16 cellular contexts compared by ENCODE assay signal in genomic region chr19:1758231-1758577, GRCh38. TPM values are rescaled to one million over a fixed set of nuclear protein-coding genes. Genes with fewer than 3 reads are reported as not detected.
A peak's percentile ranks its signal among the peaks of the same experiment; 100 is the strongest.
DNase-seq lines count a peak whose midpoint lies in the region; ATAC-seq and TF ChIP-seq lines count a peak whose summit lies in the region.
"Had no signal": no experiment of that assay in that cellular context is flagged by ENCODE, and none has a peak within 500 bp of the region (broad histone marks: within the 10 kb centered on the region; RNA-seq: fewer than 3 reads in every experiment).

No MANE protein-coding gene starts in this region.

- H3K4me1 Mint-ChIP-seq in MCF 10A (ENCODE audit: insufficient read depth, unreplicated experiment) (peaks cover 11% of the 10 kb centered on the region), IgD-negative memory B cell (peaks cover 0 to 5% (median 5%) of the 10 kb centered on the region in 3 donors), memory B cell (peaks cover 9% of the 10 kb centered on the region)
- H3K4me1 Mint-ChIP-seq in stimulated activated naive B cell treated with anti-CD40 and anti-IgM and Interleukin-4, amounts not matched to agents 10 μg/mL and 1 μg/mL and 100 μg/mL, for 72 hours = peaks cover 11 to 40% of the 10 kb centered on the region in 2 donors

- H3K4me3 ChIP-seq in breast epithelium = no peak overlapping the region
- H3K4me3 ChIP-seq: PC-9 had no signal

- no peak for TF ChIP-seq POLR2A in breast epithelium (IDR thresholded peaks at IDR 0.05)

- no peaks in the 10 kb centered on the region for H3K36me3 Mint-ChIP-seq in MCF 10A (ENCODE audit: insufficient read depth, unreplicated experiment)
- H3K36me3 Mint-ChIP-seq in IgD-negative memory B cell = no peaks in the 10 kb centered on the region
- peaks cover 2% of the 10 kb centered on the region for H3K36me3 Mint-ChIP-seq in memory B cell
- peaks cover 2 to 4% of the 10 kb centered on the region in 2 donors for H3K36me3 Mint-ChIP-seq in stimulated activated naive B cell treated with anti-CD40 and anti-IgM and Interleukin-4, amounts not matched to agents 10 μg/mL and 1 μg/mL and 100 μg/mL, for 72 hours

- peaks cover 0 to 5% of the 10 kb centered on the region in 2 donors for H3K4me1 ChIP-seq in breast epithelium

- TF ChIP-seq CTCF in MCF 10A (IDR thresholded peaks at IDR 0.05; ENCODE audit: unreplicated experiment) (no peak), breast epithelium (IDR thresholded peaks at IDR 0.05) (no peak)

- intact Hi-C loops in MCF 10A (cut with micrococcal nuclease) (no loop called here), breast epithelium (cut with DNase I; ENCODE audit: low total_unique reads) (loop anchor here (10.0 kb wide), 1 partner anchor 83 kb away; no protein-coding TSS in a partner anchor)

- no peaks in the 10 kb centered on the region for H3K9me3 Mint-ChIP-seq in MCF 10A (ENCODE audit: unreplicated experiment)
- no peaks in the 10 kb centered on the region for H3K9me3 Mint-ChIP-seq in IgD-negative memory B cell
- H3K9me3 Mint-ChIP-seq in memory B cell = no peaks in the 10 kb centered on the region
- no peaks in the 10 kb centered on the region for H3K9me3 Mint-ChIP-seq in stimulated activated naive B cell treated with anti-CD40 and anti-IgM and Interleukin-4, amounts not matched to agents 10 μg/mL and 1 μg/mL and 100 μg/mL, for 72 hours

- H3K4me3 Mint-ChIP-seq in MCF 10A (ENCODE audit: unreplicated experiment) (no peak overlapping the region), IgD-negative memory B cell (peak overlapping the region in 2 of 4 donors; percentile 57 to 82), memory B cell (no peak overlapping the region)
- H3K4me3 Mint-ChIP-seq in stimulated activated naive B cell treated with anti-CD40 and anti-IgM and Interleukin-4, amounts not matched to agents 10 μg/mL and 1 μg/mL and 100 μg/mL, for 72 hours = peak overlapping the region in 1 of 2 donors; percentile 33

- POLR2A ChIA-PET in MCF 10A (lab: Yijun Ruan, JAX) = no interaction called here

- H3K27me3 ChIP-seq in breast epithelium = peaks cover 23 to 87% of the 10 kb centered on the region in 2 donors

- no peaks in the 10 kb centered on the region for H3K36me3 ChIP-seq in breast epithelium

- DNase-seq in MCF 10A (ENCODE audit: unreplicated experiment) (no peak), breast epithelium (ENCODE audit: low spot score in 2 of 2) (no peak), memory B cell (ENCODE audit: low spot score in 2 of 2) (no peak), occipital lobe (lab: John Stamatoyannopoulos, UW) (no peak), NCI-H1694 (lab: John Stamatoyannopoulos, UW) (no peak)
- no peak for DNase-seq in stimulated activated naive B cell treated with anti-CD40 and anti-IgM and Interleukin-4, amounts not matched to agents 10 μg/mL and 1 μg/mL and 100 μg/mL, for 72 hours
- no peak for DNase-seq in stimulated activated CD4-positive, alpha-beta T cell treated with anti-CD3 and anti-CD28 coated beads, Interleukin-12 subunit alpha, Interleukin-12 subunit beta, amount 100 ng/mL, for 4 hours
- DNase-seq: DMS79 treated with DMSO at 0.1 percent for 48 hours, MV-4-11, NCI-H187 treated with DMSO at 0.1 percent for 48 hours, NCI-H2227 treated with DMSO at 0.1 percent for 48 hours, NCI-H524 treated with DMSO at 0.1 percent for 48 hours, PC-9 had no signal

- no TSS peak for BruUV-seq in MCF 10A (replicated peaks; lab: Mats Ljungman, UMichigan)

- H3K27me3 Mint-ChIP-seq in MCF 10A (ENCODE audit: insufficient read depth, unreplicated experiment) = peaks cover 82% of the 10 kb centered on the region
- peaks cover 41% of the 10 kb centered on the region for H3K27me3 Mint-ChIP-seq in IgD-negative memory B cell
- peaks cover 28% of the 10 kb centered on the region for H3K27me3 Mint-ChIP-seq in memory B cell
- peaks cover 57 to 75% of the 10 kb centered on the region in 2 donors for H3K27me3 Mint-ChIP-seq in stimulated activated naive B cell treated with anti-CD40 and anti-IgM and Interleukin-4, amounts not matched to agents 10 μg/mL and 1 μg/mL and 100 μg/mL, for 72 hours

- peak overlapping the region; percentile 42 for H3K27ac Mint-ChIP-seq in MCF 10A (ENCODE audit: low read depth, unreplicated experiment)
- H3K27ac Mint-ChIP-seq in IgD-negative memory B cell = peak overlapping the region; percentile 67 to 71 (median 70)
- H3K27ac Mint-ChIP-seq in memory B cell = peak overlapping the region; percentile 77
- H3K27ac Mint-ChIP-seq in stimulated activated naive B cell treated with anti-CD40 and anti-IgM and Interleukin-4, amounts not matched to agents 10 μg/mL and 1 μg/mL and 100 μg/mL, for 72 hours = peak overlapping the region; percentile 68

- H3K27ac ChIP-seq in breast epithelium = no peak overlapping the region
- H3K27ac ChIP-seq: C4-2B, PC-9 had no signal

- ATAC-seq in memory B cell (ENCODE audit: low read depth) = no peak
- ATAC-seq in stimulated activated naive B cell treated with anti-CD40 and anti-IgM and Interleukin-4, amounts not matched to agents 10 μg/mL and 1 μg/mL and 100 μg/mL, for 72 hours (replicated peaks) = no peak

- CTCF ChIA-PET in MCF 10A (lab: Yijun Ruan, JAX) = no interaction called here

- H3K9me3 ChIP-seq in breast epithelium = no peaks in the 10 kb centered on the region

RNA-seq across cellular contexts. Expression of gene ONECUT3, which starts 4.9 kb away (rescaled TPM):
- total RNA-seq in MCF 10A (2022) (0.02 TPM in 1 of 2 replicates, not detected in the other), breast epithelium (not detected), occipital lobe (not detected)
- polyA plus RNA-seq in IgD-negative memory B cell = not detected
- total RNA-seq: H7, PC-9 had no signal

RNA-seq across cellular contexts. Expression of gene ATP8B3, which starts 53.9 kb away (rescaled TPM):
- total RNA-seq in MCF 10A (2022) (5.6 and 9.3 TPM in 2 replicates), breast epithelium (1 to 10 TPM in 2 of 3 donors, under 1 TPM in 1; 0.66 to 1.4 (median 1.0) TPM), occipital lobe (under 0.01 TPM)
- polyA plus RNA-seq in IgD-negative memory B cell = 1.2 TPM
